ENCODE assay signal across 8 cellular contexts in genomic region chrX:132022863-132023116, GRCh38. TPM values are rescaled to one million over a fixed set of nuclear protein-coding genes. Genes with fewer than 3 reads are reported as not detected.
DNase-seq lines count a peak whose midpoint lies in the region; ATAC-seq and TF ChIP-seq lines count a peak whose summit lies in the region.

No MANE protein-coding gene starts in this region.

- no peaks in the 10 kb centered on the region; the same call in 1 of the 2 replicates for H3K27me3 ChIP-seq in iPS-20b (ENCODE audit: insufficient read depth, low read length)
- H3K27me3 ChIP-seq in thoracic aorta (replicated peaks; ENCODE audit: insufficient read depth), result no peaks in the 10 kb centered on the region

- TF ChIP-seq CTCF in thoracic aorta (IDR thresholded peaks at IDR 0.05) (no peak), GM13977 (IDR thresholded peaks at IDR 0.05; ENCODE audit: extremely low read depth, insufficient read depth, missing control alignments) (no peak)

- in situ Hi-C loops in GM13977 (cut with MboI; ENCODE audit: low pct_unique_long_range_greater_than_20kb, low sequenced_read_pairs, unreplicated experiment), result no loop called here

- POLR2A ChIA-PET in activated CD8-positive, alpha-beta T cell treated with anti-CD3 and anti-CD28 coated beads, Interleukin-2, amount 10 ng/mL, durations not matched to agents 7 days and 5 days (lab: Charles Lee), result interaction anchor here (0.6 to 1.5 kb wide), 11 partner anchors 10 to 1717 kb away, joined by 3 to 5 read pairs (median 3); no protein-coding TSS in a partner anchor

- peak overlapping the region; percentile 86 for H3K4me3 ChIP-seq in iPS-20b (ENCODE audit: low read length)
- H3K4me3 ChIP-seq in thoracic aorta, result peak overlapping the region; percentile 81

- ATAC-seq in HG02938 (IDR thresholded peaks at IDR 0.05; ENCODE audit: unreplicated experiment), result peak; percentile 27
- ATAC-seq in activated CD8-positive, alpha-beta T cell treated with anti-CD3 and anti-CD28 coated beads, Interleukin-2, amount 10 ng/mL, durations not matched to agents 7 days and 5 days, result peak; percentile 37
- ATAC-seq in thoracic aorta (ENCODE audit: insufficient number of reproducible peaks, low FRiP score, low read depth), result no peak

- peaks cover 37% of the 10 kb centered on the region for H3K4me1 Mint-ChIP-seq in activated CD8-positive, alpha-beta T cell treated with anti-CD3 and anti-CD28 coated beads, Interleukin-2, amount 10 ng/mL, durations not matched to agents 7 days and 5 days (ENCODE audit: low read depth)

- peak overlapping the region; percentile 91 for H3K4me3 Mint-ChIP-seq in activated CD8-positive, alpha-beta T cell treated with anti-CD3 and anti-CD28 coated beads, Interleukin-2, amount 10 ng/mL, durations not matched to agents 7 days and 5 days

- peak overlapping the region; percentile 86 for H3K9ac ChIP-seq in iPS-20b (ENCODE audit: low read depth, low read length)

- H3K27ac ChIP-seq in iPS-20b (ENCODE audit: low read length) (no peak overlapping the region), thoracic aorta (no peak overlapping the region)

- no peaks in the 10 kb centered on the region for H3K9me3 ChIP-seq in iPS-20b (ENCODE audit: insufficient read depth, low read depth, low read length)
- no peaks in the 10 kb centered on the region for H3K9me3 ChIP-seq in thoracic aorta

- H3K36me3 ChIP-seq in iPS-20b (ENCODE audit: insufficient read depth, low read depth, low read length) (no peaks in the 10 kb centered on the region), thoracic aorta (no peaks in the 10 kb centered on the region)

- peaks cover 3% of the 10 kb centered on the region for H3K4me1 ChIP-seq in iPS-20b (ENCODE audit: insufficient read depth, low read length)
- H3K4me1 ChIP-seq in thoracic aorta (ENCODE audit: control insufficient read depth in 1 of 2, low read depth in 2 of 2), result no peaks in the 10 kb centered on the region

- H3K27ac Mint-ChIP-seq in activated CD8-positive, alpha-beta T cell treated with anti-CD3 and anti-CD28 coated beads, Interleukin-2, amount 10 ng/mL, durations not matched to agents 7 days and 5 days, result peak overlapping the region; percentile 94

- CTCF ChIA-PET in activated CD8-positive, alpha-beta T cell treated with anti-CD3 and anti-CD28 coated beads, Interleukin-2, amount 10 ng/mL, durations not matched to agents 7 days and 5 days (lab: Charles Lee), result interaction anchor here (0.5 to 1.0 kb wide), 2 partner anchors 40 to 181 kb away, joined by 3 read pairs; no protein-coding TSS in a partner anchor

- H3K36me3 Mint-ChIP-seq in activated CD8-positive, alpha-beta T cell treated with anti-CD3 and anti-CD28 coated beads, Interleukin-2, amount 10 ng/mL, durations not matched to agents 7 days and 5 days (ENCODE audit: low read depth), result peaks cover 10% of the 10 kb centered on the region

- H3K9me3 Mint-ChIP-seq in activated CD8-positive, alpha-beta T cell treated with anti-CD3 and anti-CD28 coated beads, Interleukin-2, amount 10 ng/mL, durations not matched to agents 7 days and 5 days (ENCODE audit: insufficient read depth), result no peaks in the 10 kb centered on the region

- no peaks in the 10 kb centered on the region for H3K27me3 Mint-ChIP-seq in activated CD8-positive, alpha-beta T cell treated with anti-CD3 and anti-CD28 coated beads, Interleukin-2, amount 10 ng/mL, durations not matched to agents 7 days and 5 days (ENCODE audit: low read depth)

- DNase-seq in activated CD8-positive, alpha-beta memory T cell treated with anti-CD3 and anti-CD28 coated beads for 24 hours, result peak; percentile 84
- no peak for DNase-seq in activated CD8-positive, alpha-beta memory T cell treated with anti-CD3 and anti-CD28 coated beads, Interleukin-2, amount 50 U/mL, for 4 hours
- DNase-seq in activated CD8-positive, alpha-beta T cell treated with anti-CD3 and anti-CD28 coated beads, Interleukin-2, amount 10 ng/mL, durations not matched to agents 7 days and 5 days, result no peak
- DNase-seq in thoracic aorta (ENCODE audit: low spot score), result no peak
- DNase-seq in GM13977 (ENCODE audit: low spot score), result no peak
- DNase-seq in SW480 (ENCODE audit: low spot score), result no peak

RNA-seq across cellular contexts. Expression of gene STK26, which starts 0.3 kb away (rescaled TPM):
- 10 to 100 TPM; 56.0 to 60.2 TPM for total RNA-seq in activated CD8-positive, alpha-beta T cell treated with anti-CD3 and anti-CD28 coated beads, Interleukin-2, amount 10 ng/mL, durations not matched to agents 7 days and 5 days
- total RNA-seq in thoracic aorta, result 10 to 100 TPM in 1 of 2 donors, 1 to 10 TPM in 1; 7.7 to 11.1 TPM

Comparison
In these comparisons a context has a peak if more than half of its experiments do, and no peak if none do; other contexts are left out.
1. RNA of gene STK26, which starts 0.3 kb away (total RNA-seq): 56.0 to 60.2 TPM in activated CD8-positive, alpha-beta T cell treated with anti-CD3 and anti-CD28 coated beads, Interleukin-2, amount 10 ng/mL, durations not matched to agents 7 days and 5 days; 7.7 to 11.1 TPM in thoracic aorta; every median in the first group is over 4 times any median in the second.